In genomic region chr3:142072851-142073250, GRCh38 we compare ENCODE assay signal across 27 cellular contexts.
"Had no signal": no experiment of that assay in that cellular context is flagged by ENCODE, and none has a peak within 500 bp of the region (broad histone marks: within the 10 kb centered on the region; RNA-seq: fewer than 3 reads in every experiment).

No MANE protein-coding gene starts in this region.

- DNase-seq: activated CD4-positive, alpha-beta memory T cell treated with anti-CD3 and anti-CD28 coated beads for 36 hours; activated CD4-positive, alpha-beta T cell treated with anti-CD3 and anti-CD28 coated beads for 36 hours; activated CD4-positive, alpha-beta T cell treated with anti-CD3 and anti-CD28 coated beads, Interleukin-2, amount 10 ng/mL, durations not matched to agents 24 days and 14 days; activated CD4-positive, CD25-positive, alpha-beta regulatory T cell; activated CD4-positive, CD25-positive, alpha-beta regulatory T cell treated with anti-CD3 and anti-CD28 coated beads, Interleukin-2, amount 50 U/mL, for 72 hours; activated CD8-positive, alpha-beta memory T cell treated with anti-CD3 and anti-CD28 coated beads, Interleukin-2, amount 50 U/mL, for 48 hours; activated gamma-delta T cell; activated naive CD4-positive, alpha-beta T cell; activated naive CD4-positive, alpha-beta T cell treated with anti-CD3 and anti-CD28 coated beads, Interleukin-2, amount 10 ng/mL, durations not matched to agents 7 days and 5 days; activated naive CD8-positive, alpha-beta T cell treated with anti-CD3 and anti-CD28 coated beads, Interleukin-2, amount 10 ng/mL, durations not matched to agents 7 days and 5 days; activated T-cell treated with anti-CD3 and anti-CD28 coated beads for 4 hours; activated T-cell treated with anti-CD3 and anti-CD28 coated beads, Interleukin-2, amount 50 U/mL, for 24 hours; activated T-cell treated with anti-CD3 and anti-CD28 coated beads, Interleukin-2, amount 50 U/mL, for 72 hours; central memory CD4-positive, alpha-beta T cell; cerebellar nuclear complex; cortex of kidney; dermis blood vessel endothelial cell; effector CD8-positive, alpha-beta T cell; esophagus squamous epithelium; foreskin melanocyte; T-helper 2 cell had no signal

- H3K4me3 ChIP-seq: ascending aorta, breast epithelium, cardiac muscle cell, esophagus squamous epithelium, gastroesophageal sphincter had no signal

- H3K27ac ChIP-seq: ascending aorta, breast epithelium, cardiac muscle cell, epithelial cell of prostate, esophagus squamous epithelium, gastroesophageal sphincter had no signal

- H3K36me3 ChIP-seq: breast epithelium, cardiac muscle cell had no signal

- H3K27me3 ChIP-seq: ascending aorta, breast epithelium, cardiac muscle cell, esophagus squamous epithelium, gastroesophageal sphincter had no signal

- H3K4me1 ChIP-seq: ascending aorta, breast epithelium, esophagus squamous epithelium, gastroesophageal sphincter had no signal

- ATAC-seq: activated CD4-positive, alpha-beta T cell treated with anti-CD3 and anti-CD28 coated beads for 36 hours; activated naive CD4-positive, alpha-beta T cell treated with anti-CD3 and anti-CD28 coated beads, Interleukin-2, amount 50 U/mL, for 72 hours; activated T-cell treated with anti-CD3 and anti-CD28 coated beads, Interleukin-2, amount 50 U/mL, for 72 hours; gastroesophageal sphincter had no signal

- H3K9me3 ChIP-seq: ascending aorta, breast epithelium, esophagus squamous epithelium, gastroesophageal sphincter had no signal
